Comparison of ENCODE assay signal across 8 cellular contexts in genomic region chr3:52052831-52053306, GRCh38.
A peak's percentile ranks its signal among the peaks of the same experiment; 100 is the strongest.
DNase-seq lines count a peak whose midpoint lies in the region; ATAC-seq lines count a peak whose summit lies in the region.

No MANE protein-coding gene starts in this region.

- peaks cover 31% of the 10 kb centered on the region for H3K36me3 Mint-ChIP-seq in T-helper 1 cell treated with Interleukin-12 subunit alpha and Interleukin-12 subunit beta and Interleukin-4 antibody, amounts not matched to agents 30 μg/mL and 1 μg/mL, for 36 hours (ENCODE audit: low read depth)
- H3K36me3 Mint-ChIP-seq in central memory CD8-positive, alpha-beta T cell (ENCODE audit: insufficient read depth), result peaks cover 40% of the 10 kb centered on the region

- H3K4me3 Mint-ChIP-seq in T-helper 1 cell treated with Interleukin-12 subunit alpha and Interleukin-12 subunit beta and Interleukin-4 antibody, amounts not matched to agents 30 μg/mL and 1 μg/mL, for 36 hours, result peak overlapping the region; percentile 77
- H3K4me3 Mint-ChIP-seq in central memory CD8-positive, alpha-beta T cell, result peak overlapping the region; percentile 89

- peak; percentile 65 for DNase-seq in activated CD8-positive, alpha-beta memory T cell treated with anti-CD3 and anti-CD28 coated beads for 24 hours
- no peak for DNase-seq in activated CD8-positive, alpha-beta memory T cell treated with anti-CD3 and anti-CD28 coated beads, Interleukin-2, amount 50 U/mL, for 4 hours
- no peak for DNase-seq in central memory CD8-positive, alpha-beta T cell (ENCODE audit: low spot score in 2 of 2)
- DNase-seq in kidney tubule cell (ENCODE audit: low spot score), result peak; percentile 72
- peak in 2 of 3 donors; percentile 27 to 39 for DNase-seq in stimulated activated CD4-positive, alpha-beta T cell treated with anti-CD3 and anti-CD28 coated beads, Interleukin-12 subunit alpha, Interleukin-12 subunit beta, amount 100 ng/mL, for 48 hours (ENCODE audit: low read depth in 2 of 3, low spot score in 1 of 3)
- DNase-seq in cerebellar cortex (ENCODE audit: low spot score), result no peak
- no peak for DNase-seq in cortex of kidney (lab: John Stamatoyannopoulos, UW)

- H3K27ac Mint-ChIP-seq in T-helper 1 cell treated with Interleukin-12 subunit alpha and Interleukin-12 subunit beta and Interleukin-4 antibody, amounts not matched to agents 30 μg/mL and 1 μg/mL, for 36 hours, result peak overlapping the region; percentile 84
- peak overlapping the region; percentile 91 for H3K27ac Mint-ChIP-seq in central memory CD8-positive, alpha-beta T cell (ENCODE audit: low read depth)

- ATAC-seq in central memory CD8-positive, alpha-beta T cell (replicated peaks; ENCODE audit: extremely low read depth, poor library complexity, severe bottlenecking), result no peak

- peaks cover 36% of the 10 kb centered on the region for H3K4me1 Mint-ChIP-seq in T-helper 1 cell treated with Interleukin-12 subunit alpha and Interleukin-12 subunit beta and Interleukin-4 antibody, amounts not matched to agents 30 μg/mL and 1 μg/mL, for 36 hours (ENCODE audit: low read depth)
- peaks cover 54% of the 10 kb centered on the region for H3K4me1 Mint-ChIP-seq in central memory CD8-positive, alpha-beta T cell

- H3K9me3 Mint-ChIP-seq in T-helper 1 cell treated with Interleukin-12 subunit alpha and Interleukin-12 subunit beta and Interleukin-4 antibody, amounts not matched to agents 30 μg/mL and 1 μg/mL, for 36 hours, result no peaks in the 10 kb centered on the region
- no peaks in the 10 kb centered on the region for H3K9me3 Mint-ChIP-seq in central memory CD8-positive, alpha-beta T cell

- no peaks in the 10 kb centered on the region for H3K27me3 Mint-ChIP-seq in T-helper 1 cell treated with Interleukin-12 subunit alpha and Interleukin-12 subunit beta and Interleukin-4 antibody, amounts not matched to agents 30 μg/mL and 1 μg/mL, for 36 hours (ENCODE audit: low read depth)
- H3K27me3 Mint-ChIP-seq in central memory CD8-positive, alpha-beta T cell, result no peaks in the 10 kb centered on the region

Comparison
In these comparisons a context has a peak if more than half of its experiments do, and no peak if none do; other contexts are left out.
1. DNase-seq: peak in activated CD8-positive, alpha-beta memory T cell treated with anti-CD3 and anti-CD28 coated beads for 24 hours (single experiment), kidney tubule cell (single experiment) and stimulated activated CD4-positive, alpha-beta T cell treated with anti-CD3 and anti-CD28 coated beads, Interleukin-12 subunit alpha, Interleukin-12 subunit beta, amount 100 ng/mL, for 48 hours (2 of 3); none in activated CD8-positive, alpha-beta memory T cell treated with anti-CD3 and anti-CD28 coated beads, Interleukin-2, amount 50 U/mL, for 4 hours (single experiment), central memory CD8-positive, alpha-beta T cell (0 of 2), cerebellar cortex (single experiment) and cortex of kidney (single experiment).